In the genomic region with DNA sequence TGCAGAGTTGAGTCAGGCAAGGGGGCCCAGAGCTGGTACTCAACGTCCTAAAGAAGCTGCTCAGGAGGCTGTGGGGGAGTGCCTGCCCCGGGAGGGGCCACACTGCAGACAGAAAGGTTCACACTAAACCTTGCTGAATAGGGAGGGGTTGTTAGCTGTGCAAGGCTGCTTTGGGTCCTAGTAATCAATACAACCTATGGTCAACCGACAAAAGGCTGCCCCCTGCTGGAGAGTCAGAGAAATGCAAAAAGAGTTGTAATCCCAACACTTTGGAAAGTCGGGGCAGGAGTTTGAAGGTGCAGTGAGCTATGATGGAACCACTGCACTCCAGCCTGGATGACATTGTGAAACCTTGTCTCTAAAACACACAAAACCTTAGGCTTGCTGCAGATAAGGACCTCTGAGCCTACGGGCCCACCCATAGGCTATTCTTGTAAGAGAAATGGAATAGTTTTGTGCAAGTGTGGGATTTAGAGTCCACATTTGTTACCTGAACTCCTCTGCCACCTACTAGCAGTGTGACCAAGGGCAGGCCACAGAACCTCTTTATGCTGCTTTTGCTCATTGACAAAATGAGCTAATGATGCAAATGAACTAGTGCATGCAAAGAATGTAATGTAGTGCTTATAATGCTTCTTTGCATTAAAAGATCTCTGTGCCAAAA, we compare ENCODE assay signal across 8 cellular contexts.
A peak's percentile ranks its signal among the peaks of the same experiment; 100 is the strongest.
DNase-seq lines count a peak whose midpoint lies in the region; ATAC-seq and TF ChIP-seq lines count a peak whose summit lies in the region.

No MANE protein-coding gene starts in this region.

- H3K4me1 Mint-ChIP-seq in activated T-helper 1 cell treated with anti-CD3 and anti-CD28 coated beads, Interleukin-12 subunit alpha, Interleukin-12 subunit beta, Interleukin-2, Interleukin-4 antibody, amounts not matched to agents 30 ng/mL and 10 ng/mL and 1 ng/mL, durations not matched to agents 14 hours and 24 hours and 36 hours (ENCODE audit: low read depth), result peaks cover 6% of the 10 kb centered on the region
- no peaks in the 10 kb centered on the region for H3K4me1 Mint-ChIP-seq in osteocyte (ENCODE audit: unreplicated experiment)

- peak; percentile 78 for TF ChIP-seq CTCF in GM13977 (IDR thresholded peaks at IDR 0.05; ENCODE audit: extremely low read depth, insufficient read depth, missing control alignments)
- peak; percentile 88 for TF ChIP-seq CTCF in Panc1 (IDR thresholded peaks at IDR 0.05)
- TF ChIP-seq CTCF in osteocyte (IDR thresholded peaks at IDR 0.05), result peak; percentile 86
- TF ChIP-seq CTCF in upper lobe of left lung (IDR thresholded peaks at IDR 0.05), result peak; percentile 55 to 80 (median 76)

- H3K9me3 Mint-ChIP-seq in activated T-helper 1 cell treated with anti-CD3 and anti-CD28 coated beads, Interleukin-12 subunit alpha, Interleukin-12 subunit beta, Interleukin-2, Interleukin-4 antibody, amounts not matched to agents 30 ng/mL and 10 ng/mL and 1 ng/mL, durations not matched to agents 14 hours and 24 hours and 36 hours, result no peaks in the 10 kb centered on the region
- no peaks in the 10 kb centered on the region for H3K9me3 Mint-ChIP-seq in osteocyte (ENCODE audit: unreplicated experiment)

- POLR2A ChIA-PET in Panc1 (lab: Charles Lee), result no interaction called here

- in situ Hi-C loops in GM13977 (cut with MboI; ENCODE audit: low pct_unique_long_range_greater_than_20kb, low sequenced_read_pairs, unreplicated experiment), result loop anchor here (5.0 to 10.0 kb wide), 2 partner anchors 451 to 603 kb away; no protein-coding TSS in a partner anchor
- in situ Hi-C loops in Panc1 (cut with HindIII; ENCODE audit: low pct_unique_long_range_greater_than_20kb, low sequenced_read_pairs), result no loop called here

- H3K27me3 ChIP-seq in Panc1 (ENCODE audit: control insufficient read depth, insufficient read depth, low read length), result no peaks in the 10 kb centered on the region
- no peaks in the 10 kb centered on the region for H3K27me3 ChIP-seq in upper lobe of left lung

- peaks cover 2% of the 10 kb centered on the region for H3K27me3 Mint-ChIP-seq in activated T-helper 1 cell treated with anti-CD3 and anti-CD28 coated beads, Interleukin-12 subunit alpha, Interleukin-12 subunit beta, Interleukin-2, Interleukin-4 antibody, amounts not matched to agents 30 ng/mL and 10 ng/mL and 1 ng/mL, durations not matched to agents 14 hours and 24 hours and 36 hours (ENCODE audit: insufficient read depth)
- H3K27me3 Mint-ChIP-seq in osteocyte (ENCODE audit: unreplicated experiment), result no peaks in the 10 kb centered on the region

- peaks cover 6% of the 10 kb centered on the region for H3K36me3 ChIP-seq in Panc1 (ENCODE audit: control insufficient read depth, insufficient read depth, low read length)
- peaks cover 8 to 62% (median 22%) of the 10 kb centered on the region in 4 donors for H3K36me3 ChIP-seq in upper lobe of left lung

- WGBS in upper lobe of left lung, 2 donors, result 27 to 29% methylated on average over 5 of the region's 5 CpGs

- H3K4me1 ChIP-seq in Panc1 (ENCODE audit: control insufficient read depth, insufficient read depth, low read length) (no peaks in the 10 kb centered on the region), upper lobe of left lung (peaks cover 0 to 9% (median 0%) of the 10 kb centered on the region in 4 donors)

- H3K9me3 ChIP-seq in Panc1 (ENCODE audit: control insufficient read depth, insufficient read depth, low read depth, low read length), result no peaks in the 10 kb centered on the region
- H3K9me3 ChIP-seq in upper lobe of left lung, result no peaks in the 10 kb centered on the region

- CTCF ChIA-PET in Panc1 (lab: Charles Lee), result interaction anchor here (0.5 to 2.4 kb wide), 3 partner anchors 79 to 460 kb away, joined by 5 to 17 read pairs (median 6); a partner anchor contains a TSS

- no peak overlapping the region for H3K27ac Mint-ChIP-seq in activated T-helper 1 cell treated with anti-CD3 and anti-CD28 coated beads, Interleukin-12 subunit alpha, Interleukin-12 subunit beta, Interleukin-2, Interleukin-4 antibody, amounts not matched to agents 30 ng/mL and 10 ng/mL and 1 ng/mL, durations not matched to agents 14 hours and 24 hours and 36 hours
- H3K27ac Mint-ChIP-seq in osteocyte (ENCODE audit: unreplicated experiment), result no peak overlapping the region

- peak; percentile 62 for DNase-seq in A172 (ENCODE audit: low spot score)
- peak; percentile 45 for DNase-seq in GM13977 (ENCODE audit: low spot score)
- DNase-seq in Panc1 (ENCODE audit: low read depth, low spot score), result peak; percentile 24
- peak; percentile 51 for DNase-seq in activated T-helper 1 cell treated with anti-CD3 and anti-CD28 coated beads, Interleukin-12 subunit alpha, Interleukin-12 subunit beta, Interleukin-2, Interleukin-4 antibody, amounts not matched to agents 30 ng/mL and 10 ng/mL and 1 ng/mL, durations not matched to agents 14 hours and 24 hours and 36 hours (ENCODE audit: low spot score)
- DNase-seq in foreskin melanocyte, result peak; percentile 43
- DNase-seq in osteocyte (ENCODE audit: extremely low spot score, unreplicated experiment), result peak; percentile 87
- DNase-seq in upper lobe of left lung, result peak; percentile 6 to 52

- intact Hi-C loops in Panc1 (cut with micrococcal nuclease; ENCODE audit: unreplicated experiment), result loop anchor here (2.0 to 10.0 kb wide), 4 partner anchors 301 to 598 kb away; a partner anchor contains a TSS
- intact Hi-C loops in activated T-helper 1 cell treated with anti-CD3 and anti-CD28 coated beads, Interleukin-12 subunit alpha, Interleukin-12 subunit beta, Interleukin-2, Interleukin-4 antibody, amounts not matched to agents 30 ng/mL and 10 ng/mL and 1 ng/mL, durations not matched to agents 14 hours and 24 hours and 36 hours (cut with micrococcal nuclease), result loop anchor here (1.0 to 5.0 kb wide), 5 partner anchors 218 to 598 kb away; a partner anchor contains a TSS

- no peaks in the 10 kb centered on the region for H3K36me3 Mint-ChIP-seq in activated T-helper 1 cell treated with anti-CD3 and anti-CD28 coated beads, Interleukin-12 subunit alpha, Interleukin-12 subunit beta, Interleukin-2, Interleukin-4 antibody, amounts not matched to agents 30 ng/mL and 10 ng/mL and 1 ng/mL, durations not matched to agents 14 hours and 24 hours and 36 hours (ENCODE audit: low read depth)
- H3K36me3 Mint-ChIP-seq in osteocyte (ENCODE audit: unreplicated experiment), result peaks cover 20% of the 10 kb centered on the region

- TF ChIP-seq EP300 in upper lobe of left lung (IDR thresholded peaks at IDR 0.05), result no peak

- H3K27ac ChIP-seq in Panc1 (ENCODE audit: low read length) (no peak overlapping the region), upper lobe of left lung (no peak overlapping the region)

- H3K4me3 ChIP-seq in Panc1 (ENCODE audit: low read depth in 2 of 2, low read length in 2 of 2) (no peak overlapping the region), upper lobe of left lung (no peak overlapping the region)

- peak; percentile 68 for ATAC-seq in HG03558 (IDR thresholded peaks at IDR 0.05; ENCODE audit: extremely low read depth, unreplicated experiment)
- ATAC-seq in Panc1, result peak; percentile 76; the same call in 1 of the 2 replicates
- peak; percentile 31 to 83 for ATAC-seq in upper lobe of left lung (ENCODE audit: low FRiP score in 2 of 2)

- no TSS peak for BruUV-seq in Panc1 (replicated peaks; lab: Mats Ljungman, UMichigan)

- H3K4me3 Mint-ChIP-seq in activated T-helper 1 cell treated with anti-CD3 and anti-CD28 coated beads, Interleukin-12 subunit alpha, Interleukin-12 subunit beta, Interleukin-2, Interleukin-4 antibody, amounts not matched to agents 30 ng/mL and 10 ng/mL and 1 ng/mL, durations not matched to agents 14 hours and 24 hours and 36 hours, result no peak overlapping the region
- H3K4me3 Mint-ChIP-seq in osteocyte (ENCODE audit: unreplicated experiment), result no peak overlapping the region

- TF ChIP-seq POLR2A in upper lobe of left lung (IDR thresholded peaks at IDR 0.05), result no peak

Comparison
In these comparisons a context has a peak if more than half of its experiments do, and no peak if none do; other contexts are left out.
1. DNase-seq: peak in every context shown above with its lines; median percentile 87 in osteocyte; 62 in A172; 51 in activated T-helper 1 cell treated with anti-CD3 and anti-CD28 coated beads, Interleukin-12 subunit alpha, Interleukin-12 subunit beta, Interleukin-2, Interleukin-4 antibody, amounts not matched to agents 30 ng/mL and 10 ng/mL and 1 ng/mL, durations not matched to agents 14 hours and 24 hours and 36 hours; 45 in GM13977; 43 in foreskin melanocyte; 29 in upper lobe of left lung; 24 in Panc1.